ENCODE assay signal across 9 cellular contexts in the genomic region with DNA sequence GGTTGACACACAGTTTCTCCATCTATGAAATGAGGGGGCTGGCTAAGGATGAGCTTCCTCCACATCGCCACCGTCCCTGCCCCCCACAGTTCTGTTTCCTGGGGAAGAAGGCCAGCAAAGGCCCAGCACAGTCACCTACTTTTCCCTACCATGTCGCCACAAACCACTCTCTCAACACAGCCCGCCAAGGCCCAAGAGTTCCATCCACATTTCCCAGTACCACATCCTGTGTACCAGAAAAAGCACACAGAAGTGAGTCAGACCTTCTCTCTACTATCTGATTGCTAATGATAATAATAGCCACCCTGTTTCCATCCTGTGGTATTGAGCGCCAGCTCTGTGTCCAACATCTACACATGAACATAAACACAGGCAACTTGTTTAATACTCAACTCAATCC. TPM values are rescaled to one million over a fixed set of nuclear protein-coding genes. Genes with fewer than 3 reads are reported as not detected.
A peak's percentile ranks its signal among the peaks of the same experiment; 100 is the strongest.
DNase-seq lines count a peak whose midpoint lies in the region; ATAC-seq and TF ChIP-seq lines count a peak whose summit lies in the region.
"Had no signal": no experiment of that assay in that cellular context is flagged by ENCODE, and none has a peak within 500 bp of the region (broad histone marks: within the 10 kb centered on the region; RNA-seq: fewer than 3 reads in every experiment).

No MANE protein-coding gene starts in this region.

- H3K79me2 ChIP-seq in DND-41 (ENCODE audit: insufficient read depth, low read length) = no peaks in the 10 kb centered on the region

- H3K27ac Mint-ChIP-seq in activated T-cell treated with anti-CD3 and anti-CD28 coated beads, Interleukin-2, amount 50 U/mL, for 72 hours = no peak overlapping the region

- TF ChIP-seq CTCF in DND-41 (IDR thresholded peaks at IDR 0.05; ENCODE audit: borderline replicate concordance, extremely low read depth, low read length, poor library complexity, severe bottlenecking) (no peak), mucosa of descending colon (IDR thresholded peaks at IDR 0.05) (no peak), dorsolateral prefrontal cortex (IDR thresholded peaks at IDR 0.05 in 54 of 56, conservative IDR thresholded peaks at IDR 0.05 in 2 of 56; ENCODE audit: low read depth in 1 of 56, partially characterized antibody in 56 of 56) (no peak)

- no peak overlapping the region for H3K9ac ChIP-seq in DND-41 (ENCODE audit: low read depth, low read length)

- peaks cover 3% of the 10 kb centered on the region for H3K27me3 Mint-ChIP-seq in activated T-cell treated with anti-CD3 and anti-CD28 coated beads, Interleukin-2, amount 50 U/mL, for 72 hours (ENCODE audit: low read depth)

- H3K27me3 ChIP-seq in DND-41 (ENCODE audit: insufficient read depth, low read length, poor library complexity) (no peaks in the 10 kb centered on the region), dorsolateral prefrontal cortex (no peaks in the 10 kb centered on the region)

- H3K4me3 ChIP-seq in DND-41 (ENCODE audit: low read depth in 1 of 2, low read length in 2 of 2) (no peak overlapping the region), mucosa of descending colon (no peak overlapping the region), dorsolateral prefrontal cortex (no peak overlapping the region)

- H3K4me3 Mint-ChIP-seq in activated T-cell treated with anti-CD3 and anti-CD28 coated beads, Interleukin-2, amount 50 U/mL, for 72 hours = no peak overlapping the region

- no peak overlapping the region for H3K4me2 ChIP-seq in DND-41 (ENCODE audit: insufficient read depth, low read length)

- H2AFZ ChIP-seq in DND-41 (ENCODE audit: low read depth, low read length) = no peak overlapping the region

- H3K27ac ChIP-seq in DND-41 (ENCODE audit: low read length) = no peak overlapping the region
- no peak overlapping the region for H3K27ac ChIP-seq in dorsolateral prefrontal cortex

- intact Hi-C loops in mucosa of descending colon (cut with DNase I, micrococcal nuclease) (no loop called here), dorsolateral prefrontal cortex (cut with DNase I) (no loop called here)

- H3K4me1 Mint-ChIP-seq in activated T-cell treated with anti-CD3 and anti-CD28 coated beads, Interleukin-2, amount 50 U/mL, for 72 hours (ENCODE audit: low read depth) = peaks cover 39% of the 10 kb centered on the region

- peaks cover 0 to 6% of the 10 kb centered on the region in 2 donors for H3K36me3 Mint-ChIP-seq in activated T-cell treated with anti-CD3 and anti-CD28 coated beads, Interleukin-2, amount 50 U/mL, for 72 hours (ENCODE audit: insufficient read depth in 2 of 2)

- ATAC-seq in DND-41 (ENCODE audit: insufficient read depth, low read depth) = peak; percentile 87
- peak; percentile 50 to 57 for ATAC-seq in activated T-cell treated with anti-CD3 and anti-CD28 coated beads, Interleukin-2, amount 50 U/mL, for 72 hours (replicated peaks in 1 of 2)
- ATAC-seq in mucosa of descending colon = peak; percentile 18
- no peak for ATAC-seq in HG02885 (IDR thresholded peaks at IDR 0.05; ENCODE audit: poor library complexity, unreplicated experiment)

- H3K4me1 ChIP-seq in DND-41 (ENCODE audit: insufficient read depth, low read length) (peaks cover 15% of the 10 kb centered on the region), mucosa of descending colon (ENCODE audit: low read depth) (no peaks in the 10 kb centered on the region)

- H3K36me3 ChIP-seq in DND-41 (ENCODE audit: insufficient read depth, low read length) = no peaks in the 10 kb centered on the region
- H3K36me3 ChIP-seq in mucosa of descending colon (ENCODE audit: low read depth) = no peaks in the 10 kb centered on the region

- H3K9me3 ChIP-seq in DND-41 (ENCODE audit: insufficient read depth, low read length, severe bottlenecking) = no peaks in the 10 kb centered on the region
- H3K9me3 ChIP-seq in mucosa of descending colon = peaks cover 4% of the 10 kb centered on the region

- DNase-seq in DND-41 (peak; percentile 60), LHCN-M2 (ENCODE audit: low read depth) (peak; percentile 86), mucosa of descending colon (no peak), dorsolateral prefrontal cortex (no peak), pons (ENCODE audit: low spot score) (no peak)
- peak in 1 of 2 donors; percentile 12 for DNase-seq in activated T-cell treated with anti-CD3 and anti-CD28 coated beads, Interleukin-2, amount 50 U/mL, for 72 hours
- DNase-seq in stimulated activated naive CD4-positive, alpha-beta T cell treated with Interleukin-2 at 50 U/mL for 16 hours (lab: John Stamatoyannopoulos, UW) = no peak
- DNase-seq: NCI-H526 treated with DMSO at 0.1 percent for 48 hours had no signal

- no peaks in the 10 kb centered on the region for H4K20me1 ChIP-seq in DND-41 (ENCODE audit: insufficient read depth, low read length)

- peaks cover 1 to 3% of the 10 kb centered on the region in 2 donors for H3K9me3 Mint-ChIP-seq in activated T-cell treated with anti-CD3 and anti-CD28 coated beads, Interleukin-2, amount 50 U/mL, for 72 hours

RNA-seq across cellular contexts. Expression of a gene that starts 30.3 kb away (rescaled TPM):
- total RNA-seq in LHCN-M2 (2014; rRNA removed) = 3.1 and 3.3 TPM in 2 replicates
- 3.0 TPM for polyA plus RNA-seq in LHCN-M2 (2012)
- 10 to 100 TPM; 16.5 to 22.0 TPM for total RNA-seq in activated T-cell treated with anti-CD3 and anti-CD28 coated beads, Interleukin-2, amount 50 U/mL, for 72 hours
- 10 to 100 TPM; 22.2 to 32.5 (median 24.2) TPM for total RNA-seq in mucosa of descending colon
- 10 to 100 TPM in 45 of 120 experiments, 1 to 10 TPM in 75; 3.7 to 15.1 (median 9.3) TPM for total RNA-seq in dorsolateral prefrontal cortex

Comparison
In these comparisons a context has a peak if more than half of its experiments do, and no peak if none do; other contexts are left out.
1. DNase-seq: peak in DND-41 (single experiment) and LHCN-M2 (single experiment); none in mucosa of descending colon (0 of 3), dorsolateral prefrontal cortex (0 of 10), pons (single experiment) and stimulated activated naive CD4-positive, alpha-beta T cell treated with Interleukin-2 at 50 U/mL for 16 hours (single experiment).